In genomic region chr18:55501594-55502345, GRCh38 we compare ENCODE assay signal across 15 cellular contexts.
DNase-seq lines count a peak whose midpoint lies in the region; ATAC-seq and TF ChIP-seq lines count a peak whose summit lies in the region.
"Had no signal": no experiment of that assay in that cellular context is flagged by ENCODE, and none has a peak within 500 bp of the region (broad histone marks: within the 10 kb centered on the region; RNA-seq: fewer than 3 reads in every experiment).

No MANE protein-coding gene starts in this region.

- H3K27ac ChIP-seq in lower lobe of right lung (peak overlapping the region; percentile 28), urinary bladder (ENCODE audit: low read depth) (peak overlapping the region; percentile 38)

- no peak for ATAC-seq in activated naive CD8-positive, alpha-beta T cell treated with anti-CD3 and anti-CD28 coated beads, Interleukin-2, amount 50 U/mL, for 24 hours
- ATAC-seq in lower lobe of right lung (no peak), HG02840 (IDR thresholded peaks at IDR 0.05; ENCODE audit: low FRiP score, unreplicated experiment) (no peak)
- no peak for ATAC-seq in activated CD8-positive, alpha-beta T cell treated with anti-CD3 and anti-CD28 coated beads for 36 hours
- ATAC-seq: T-cell had no signal

- H3K4me3 ChIP-seq in lower lobe of right lung (no peak overlapping the region), urinary bladder (ENCODE audit: low read depth, low read length) (no peak overlapping the region)

- H3K4me1 ChIP-seq in lower lobe of right lung, result peaks cover 13% of the 10 kb centered on the region
- H3K4me1 ChIP-seq in urinary bladder (ENCODE audit: insufficient read depth), result no peaks in the 10 kb centered on the region

- no peaks in the 10 kb centered on the region for H3K27me3 ChIP-seq in lower lobe of right lung (ENCODE audit: low read depth)

- no peaks in the 10 kb centered on the region for H3K36me3 Mint-ChIP-seq in activated naive CD8-positive, alpha-beta T cell treated with anti-CD3 and anti-CD28 coated beads for 36 hours
- no peaks in the 10 kb centered on the region for H3K36me3 Mint-ChIP-seq in activated naive CD8-positive, alpha-beta T cell treated with anti-CD3 and anti-CD28 coated beads, Interleukin-2, amount 50 U/mL, for 24 hours (ENCODE audit: low read depth)
- H3K36me3 Mint-ChIP-seq in activated CD8-positive, alpha-beta T cell treated with anti-CD3 and anti-CD28 coated beads for 36 hours (ENCODE audit: low read depth), result no peaks in the 10 kb centered on the region
- H3K36me3 Mint-ChIP-seq: activated naive CD4-positive, alpha-beta T cell treated with anti-CD3 and anti-CD28 coated beads, Interleukin-2, amount 10 ng/mL, durations not matched to agents 7 days and 5 days; T-cell had no signal

- peak overlapping the region; percentile 43 for H3K27ac Mint-ChIP-seq in activated naive CD8-positive, alpha-beta T cell treated with anti-CD3 and anti-CD28 coated beads for 36 hours
- no peak overlapping the region for H3K27ac Mint-ChIP-seq in activated naive CD8-positive, alpha-beta T cell treated with anti-CD3 and anti-CD28 coated beads, Interleukin-2, amount 50 U/mL, for 24 hours
- H3K27ac Mint-ChIP-seq in activated CD8-positive, alpha-beta T cell treated with anti-CD3 and anti-CD28 coated beads for 36 hours, result no peak overlapping the region
- H3K27ac Mint-ChIP-seq: activated CD4-positive, alpha-beta memory T cell treated with anti-CD3 and anti-CD28 coated beads, Interleukin-2, amount 10 ng/mL, durations not matched to agents 7 days and 5 days; activated naive CD4-positive, alpha-beta T cell treated with anti-CD3 and anti-CD28 coated beads, Interleukin-2, amount 10 ng/mL, durations not matched to agents 7 days and 5 days; T-cell had no signal

- no peak overlapping the region for H3K4me3 Mint-ChIP-seq in activated naive CD8-positive, alpha-beta T cell treated with anti-CD3 and anti-CD28 coated beads for 36 hours
- H3K4me3 Mint-ChIP-seq in activated naive CD8-positive, alpha-beta T cell treated with anti-CD3 and anti-CD28 coated beads, Interleukin-2, amount 50 U/mL, for 24 hours, result no peak overlapping the region
- H3K4me3 Mint-ChIP-seq in activated CD8-positive, alpha-beta T cell treated with anti-CD3 and anti-CD28 coated beads for 36 hours, result no peak overlapping the region
- H3K4me3 Mint-ChIP-seq: activated CD4-positive, alpha-beta memory T cell treated with anti-CD3 and anti-CD28 coated beads, Interleukin-2, amount 10 ng/mL, durations not matched to agents 7 days and 5 days; activated naive CD4-positive, alpha-beta T cell treated with anti-CD3 and anti-CD28 coated beads, Interleukin-2, amount 10 ng/mL, durations not matched to agents 7 days and 5 days; T-cell had no signal

- CTCF ChIA-PET in activated CD8-positive, alpha-beta T cell treated with anti-CD3 and anti-CD28 coated beads for 36 hours (lab: Charles Lee), result no interaction called here

- no peak for TF ChIP-seq CTCF in lower lobe of right lung (IDR thresholded peaks at IDR 0.05)
- TF ChIP-seq CTCF in activated CD8-positive, alpha-beta T cell treated with anti-CD3 and anti-CD28 coated beads for 36 hours (IDR thresholded peaks at IDR 0.05), result no peak

- WGBS in urinary bladder, result 54% methylated on average over 4 of the region's 4 CpGs

- no peaks in the 10 kb centered on the region for H3K36me3 ChIP-seq in lower lobe of right lung
- H3K36me3 ChIP-seq in urinary bladder (ENCODE audit: insufficient read depth), result no peaks in the 10 kb centered on the region

- H3K4me1 Mint-ChIP-seq in activated naive CD8-positive, alpha-beta T cell treated with anti-CD3 and anti-CD28 coated beads for 36 hours, result peaks cover 7% of the 10 kb centered on the region
- peaks cover 15% of the 10 kb centered on the region for H3K4me1 Mint-ChIP-seq in activated naive CD8-positive, alpha-beta T cell treated with anti-CD3 and anti-CD28 coated beads, Interleukin-2, amount 50 U/mL, for 24 hours
- H3K4me1 Mint-ChIP-seq in activated CD8-positive, alpha-beta T cell treated with anti-CD3 and anti-CD28 coated beads for 36 hours (ENCODE audit: low read depth), result peaks cover 7% of the 10 kb centered on the region
- H3K4me1 Mint-ChIP-seq: activated CD4-positive, alpha-beta memory T cell treated with anti-CD3 and anti-CD28 coated beads, Interleukin-2, amount 10 ng/mL, durations not matched to agents 7 days and 5 days; activated naive CD4-positive, alpha-beta T cell treated with anti-CD3 and anti-CD28 coated beads, Interleukin-2, amount 10 ng/mL, durations not matched to agents 7 days and 5 days had no signal

- H3K9me3 Mint-ChIP-seq in activated naive CD8-positive, alpha-beta T cell treated with anti-CD3 and anti-CD28 coated beads for 36 hours, result no peaks in the 10 kb centered on the region
- H3K9me3 Mint-ChIP-seq in activated naive CD8-positive, alpha-beta T cell treated with anti-CD3 and anti-CD28 coated beads, Interleukin-2, amount 50 U/mL, for 24 hours, result no peaks in the 10 kb centered on the region
- H3K9me3 Mint-ChIP-seq in activated CD8-positive, alpha-beta T cell treated with anti-CD3 and anti-CD28 coated beads for 36 hours, result no peaks in the 10 kb centered on the region
- H3K9me3 Mint-ChIP-seq: activated naive CD4-positive, alpha-beta T cell treated with anti-CD3 and anti-CD28 coated beads, Interleukin-2, amount 10 ng/mL, durations not matched to agents 7 days and 5 days had no signal

- POLR2A ChIA-PET in activated CD8-positive, alpha-beta T cell treated with anti-CD3 and anti-CD28 coated beads for 36 hours (lab: Charles Lee), result no interaction called here

- intact Hi-C loops in lower lobe of right lung (cut with DNase I), result no loop called here
- intact Hi-C loops in activated CD8-positive, alpha-beta T cell treated with anti-CD3 and anti-CD28 coated beads for 36 hours (cut with micrococcal nuclease), result no loop called here

- H3K9me3 ChIP-seq in lower lobe of right lung, result no peaks in the 10 kb centered on the region

- peaks cover 7% of the 10 kb centered on the region for H3K27me3 Mint-ChIP-seq in activated naive CD8-positive, alpha-beta T cell treated with anti-CD3 and anti-CD28 coated beads for 36 hours
- peaks cover 5% of the 10 kb centered on the region for H3K27me3 Mint-ChIP-seq in activated naive CD8-positive, alpha-beta T cell treated with anti-CD3 and anti-CD28 coated beads, Interleukin-2, amount 50 U/mL, for 24 hours
- peaks cover 7% of the 10 kb centered on the region for H3K27me3 Mint-ChIP-seq in activated CD8-positive, alpha-beta T cell treated with anti-CD3 and anti-CD28 coated beads for 36 hours

- DNase-seq in activated naive CD8-positive, alpha-beta T cell treated with anti-CD3 and anti-CD28 coated beads for 36 hours, result no peak
- DNase-seq in activated naive CD8-positive, alpha-beta T cell treated with anti-CD3 and anti-CD28 coated beads, Interleukin-2, amount 50 U/mL, for 24 hours, result no peak
- DNase-seq in astrocyte of the hippocampus (ENCODE audit: low read depth, low spot score), result peak; percentile 62
- no peak for DNase-seq in lower lobe of right lung
- DNase-seq in activated CD8-positive, alpha-beta T cell treated with anti-CD3 and anti-CD28 coated beads for 36 hours, result no peak
- no peak for DNase-seq in stimulated activated CD4-positive, alpha-beta T cell treated with anti-CD3 and anti-CD28 coated beads, Interleukin-2, amount 100 ng/mL, for 24 hours
- DNase-seq: 8988T; activated CD4-positive, alpha-beta memory T cell treated with anti-CD3 and anti-CD28 coated beads, Interleukin-2, amount 10 ng/mL, durations not matched to agents 7 days and 5 days; activated naive CD4-positive, alpha-beta T cell treated with anti-CD3 and anti-CD28 coated beads, Interleukin-2, amount 10 ng/mL, durations not matched to agents 7 days and 5 days; DMS79 treated with DMSO at 0.1 percent for 48 hours; NCI-H1417 treated with DMSO at 0.1 percent for 48 hours; stimulated activated CD4-positive, alpha-beta T cell treated with anti-CD3 and anti-CD28 coated beads, Interleukin-12 subunit alpha, Interleukin-12 subunit beta, amount 100 ng/mL, for 4 hours; T-cell had no signal
